Comparison of ENCODE assay signal across 15 cellular contexts in the genomic region with DNA sequence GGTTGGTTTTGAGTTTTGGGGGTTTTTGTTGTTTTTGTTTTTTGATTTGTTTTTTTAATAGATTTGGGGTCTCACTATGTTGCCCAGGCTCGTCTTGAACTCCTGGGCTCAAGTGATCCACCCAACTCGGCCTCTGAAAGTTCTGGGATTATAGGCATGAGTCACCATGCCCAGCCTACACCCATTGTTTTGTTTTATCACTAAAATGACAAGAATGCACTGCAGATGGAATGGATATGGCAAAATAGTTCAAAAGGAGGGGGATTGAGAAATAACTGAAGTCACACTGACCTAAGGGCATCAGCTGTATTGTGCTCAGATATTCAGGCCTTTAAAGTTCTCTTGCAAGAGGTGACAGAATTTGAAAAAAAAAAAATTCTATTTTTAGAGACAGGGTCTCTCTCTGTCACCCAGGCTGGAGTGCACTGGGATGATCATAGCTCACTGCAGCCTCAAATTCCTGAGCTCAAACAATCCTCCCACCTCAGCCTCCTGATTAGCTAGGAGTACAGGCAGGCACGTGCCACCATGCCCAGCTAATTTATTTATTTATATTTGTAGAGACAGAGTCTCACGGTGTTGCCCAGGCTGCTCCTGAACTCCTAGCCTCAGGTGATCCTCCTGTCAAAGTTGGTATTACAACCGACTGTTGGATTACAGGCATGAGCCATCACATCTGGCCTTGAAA. TPM values are rescaled to one million over a fixed set of nuclear protein-coding genes. Genes with fewer than 3 reads are reported as not detected.
DNase-seq lines count a peak whose midpoint lies in the region; ATAC-seq and TF ChIP-seq lines count a peak whose summit lies in the region.
"Had no signal": no experiment of that assay in that cellular context is flagged by ENCODE, and none has a peak within 500 bp of the region (broad histone marks: within the 10 kb centered on the region; RNA-seq: fewer than 3 reads in every experiment).

No MANE protein-coding gene starts in this region.

- H3K27me3 Mint-ChIP-seq in Caco-2 (ENCODE audit: insufficient read depth, unreplicated experiment), result no peaks in the 10 kb centered on the region
- H3K27me3 Mint-ChIP-seq in stimulated activated naive B cell treated with anti-CD40 and anti-IgM and Interleukin-4, amounts not matched to agents 10 μg/mL and 1 μg/mL and 100 μg/mL, for 72 hours, result no peaks in the 10 kb centered on the region
- peaks cover 12% of the 10 kb centered on the region for H3K27me3 Mint-ChIP-seq in T-helper 2 cell treated with Interferon-gamma antibody and Interleukin-4, amounts not matched to agents 5 μg/mL and 100 μg/mL, for 36 hours (ENCODE audit: low read depth)
- H3K27me3 Mint-ChIP-seq: activated CD4-positive, alpha-beta T cell treated with anti-CD3 and anti-CD28 coated beads for 36 hours; activated naive CD8-positive, alpha-beta T cell had no signal

- BruUV-seq in Caco-2 (replicated peaks; lab: Mats Ljungman, UMichigan), result no TSS peak

- DNase-seq in Caco-2 (peak; percentile 78 to 80), LoVo (ENCODE audit: low spot score) (peak; percentile 28), astrocyte of the hippocampus (ENCODE audit: low read depth, low spot score) (peak; percentile 64), kidney tubule cell (ENCODE audit: low spot score) (peak; percentile 48), coronary artery (ENCODE audit: low spot score) (no peak), CD1c-positive myeloid dendritic cell (ENCODE audit: extremely low spot score) (no peak)
- DNase-seq in stimulated activated naive B cell treated with anti-CD40 and anti-IgM and Interleukin-4, amounts not matched to agents 10 μg/mL and 1 μg/mL and 100 μg/mL, for 72 hours, result no peak
- no peak for DNase-seq in T-helper 2 cell treated with Interferon-gamma antibody and Interleukin-4, amounts not matched to agents 5 μg/mL and 100 μg/mL, for 36 hours (ENCODE audit: low spot score)
- DNase-seq: activated CD4-positive, alpha-beta T cell treated with anti-CD3 and anti-CD28 coated beads for 36 hours; DND-41; GOT3; left ventricle myocardium superior had no signal

- H3K36me3 ChIP-seq in Caco-2 (ENCODE audit: control insufficient read depth, insufficient read depth, low read length), result no peaks in the 10 kb centered on the region
- H3K36me3 ChIP-seq: tibial nerve had no signal

- H3K9me3 ChIP-seq in Caco-2, result no peaks in the 10 kb centered on the region
- H3K9me3 ChIP-seq: tibial nerve had no signal

- no peak overlapping the region for H3K27ac ChIP-seq in coronary artery
- H3K27ac ChIP-seq: parathyroid adenoma, tibial nerve had no signal

- peaks cover 58% of the 10 kb centered on the region for H3K4me1 Mint-ChIP-seq in Caco-2 (ENCODE audit: low read depth, unreplicated experiment)
- H3K4me1 Mint-ChIP-seq in stimulated activated naive B cell treated with anti-CD40 and anti-IgM and Interleukin-4, amounts not matched to agents 10 μg/mL and 1 μg/mL and 100 μg/mL, for 72 hours, result peaks cover 31 to 52% of the 10 kb centered on the region in 2 donors
- H3K4me1 Mint-ChIP-seq in T-helper 2 cell treated with Interferon-gamma antibody and Interleukin-4, amounts not matched to agents 5 μg/mL and 100 μg/mL, for 36 hours (ENCODE audit: low read depth), result peaks cover 27% of the 10 kb centered on the region

- peaks cover 49% of the 10 kb centered on the region for H3K4me1 ChIP-seq in Caco-2
- H3K4me1 ChIP-seq: parathyroid adenoma had no signal

- peaks cover 23% of the 10 kb centered on the region for H3K36me3 Mint-ChIP-seq in Caco-2 (ENCODE audit: insufficient read depth, unreplicated experiment)
- no peaks in the 10 kb centered on the region for H3K36me3 Mint-ChIP-seq in stimulated activated naive B cell treated with anti-CD40 and anti-IgM and Interleukin-4, amounts not matched to agents 10 μg/mL and 1 μg/mL and 100 μg/mL, for 72 hours
- H3K36me3 Mint-ChIP-seq in T-helper 2 cell treated with Interferon-gamma antibody and Interleukin-4, amounts not matched to agents 5 μg/mL and 100 μg/mL, for 36 hours (ENCODE audit: low read depth), result no peaks in the 10 kb centered on the region
- H3K36me3 Mint-ChIP-seq: activated naive CD8-positive, alpha-beta T cell had no signal

- no peak for TF ChIP-seq CTCF in Caco-2 (IDR thresholded peaks at IDR 0.05; ENCODE audit: insufficient read depth in 1 of 2, low read depth in 1 of 2, low read length in 1 of 2, severe bottlenecking in 1 of 2, unreplicated experiment in 1 of 2)
- TF ChIP-seq CTCF in coronary artery (IDR thresholded peaks at IDR 0.05), result no peak

- POLR2A ChIA-PET in Caco-2 (lab: Charles Lee), result no interaction called here

- CTCF ChIA-PET in Caco-2 (lab: Charles Lee), result no interaction called here

- H3K27ac Mint-ChIP-seq in Caco-2 (ENCODE audit: unreplicated experiment), result peak overlapping the region; percentile 88
- H3K27ac Mint-ChIP-seq in stimulated activated naive B cell treated with anti-CD40 and anti-IgM and Interleukin-4, amounts not matched to agents 10 μg/mL and 1 μg/mL and 100 μg/mL, for 72 hours, result no peak overlapping the region
- H3K27ac Mint-ChIP-seq in T-helper 2 cell treated with Interferon-gamma antibody and Interleukin-4, amounts not matched to agents 5 μg/mL and 100 μg/mL, for 36 hours, result no peak overlapping the region
- H3K27ac Mint-ChIP-seq: activated CD4-positive, alpha-beta T cell treated with anti-CD3 and anti-CD28 coated beads for 36 hours; activated naive CD8-positive, alpha-beta T cell had no signal

- H3K27me3 ChIP-seq in Caco-2 (replicated peaks; ENCODE audit: control insufficient read depth, insufficient read depth, low read length), result no peaks in the 10 kb centered on the region
- H3K27me3 ChIP-seq: tibial nerve had no signal

- H3K4me3 Mint-ChIP-seq in Caco-2 (ENCODE audit: unreplicated experiment), result peak overlapping the region; percentile 34
- no peak overlapping the region for H3K4me3 Mint-ChIP-seq in stimulated activated naive B cell treated with anti-CD40 and anti-IgM and Interleukin-4, amounts not matched to agents 10 μg/mL and 1 μg/mL and 100 μg/mL, for 72 hours
- H3K4me3 Mint-ChIP-seq in T-helper 2 cell treated with Interferon-gamma antibody and Interleukin-4, amounts not matched to agents 5 μg/mL and 100 μg/mL, for 36 hours, result no peak overlapping the region
- H3K4me3 Mint-ChIP-seq: activated CD4-positive, alpha-beta T cell treated with anti-CD3 and anti-CD28 coated beads for 36 hours; activated naive CD8-positive, alpha-beta T cell had no signal

- no peak overlapping the region for H3K4me3 ChIP-seq in Caco-2 (ENCODE audit: low read depth, low read length)
- no peak overlapping the region for H3K4me3 ChIP-seq in coronary artery
- H3K4me3 ChIP-seq: tibial nerve had no signal

- intact Hi-C loops in Caco-2 (cut with micrococcal nuclease; ENCODE audit: unreplicated experiment), result loop anchor here (1.0 kb wide), 1 partner anchor 114 kb away; the partner anchor contains the start of gene ZBTB38

- H3K9me3 Mint-ChIP-seq in Caco-2 (ENCODE audit: unreplicated experiment), result no peaks in the 10 kb centered on the region
- H3K9me3 Mint-ChIP-seq in stimulated activated naive B cell treated with anti-CD40 and anti-IgM and Interleukin-4, amounts not matched to agents 10 μg/mL and 1 μg/mL and 100 μg/mL, for 72 hours, result peaks cover 2 to 3% of the 10 kb centered on the region in 2 donors
- no peaks in the 10 kb centered on the region for H3K9me3 Mint-ChIP-seq in T-helper 2 cell treated with Interferon-gamma antibody and Interleukin-4, amounts not matched to agents 5 μg/mL and 100 μg/mL, for 36 hours

- no peak for ATAC-seq in stimulated activated naive B cell treated with anti-CD40 and anti-IgM and Interleukin-4, amounts not matched to agents 10 μg/mL and 1 μg/mL and 100 μg/mL, for 72 hours (replicated peaks)
- ATAC-seq: activated CD4-positive, alpha-beta T cell treated with anti-CD3 and anti-CD28 coated beads for 36 hours; left ventricle myocardium superior had no signal

RNA-seq across cellular contexts. Expression of gene RASA2, which starts 4.4 kb away (rescaled TPM):
- 17.2 and 26.7 TPM in 2 replicates for total RNA-seq in Caco-2 (2022)

Comparison
In these comparisons a context has a peak if more than half of its experiments do, and no peak if none do; other contexts are left out.
1. DNase-seq: peak in Caco-2 (2 of 2), LoVo (single experiment), astrocyte of the hippocampus (single experiment) and kidney tubule cell (single experiment); none in coronary artery (single experiment), CD1c-positive myeloid dendritic cell (single experiment), stimulated activated naive B cell treated with anti-CD40 and anti-IgM and Interleukin-4, amounts not matched to agents 10 μg/mL and 1 μg/mL and 100 μg/mL, for 72 hours (single experiment) and T-helper 2 cell treated with Interferon-gamma antibody and Interleukin-4, amounts not matched to agents 5 μg/mL and 100 μg/mL, for 36 hours (single experiment).